In the genomic region with DNA sequence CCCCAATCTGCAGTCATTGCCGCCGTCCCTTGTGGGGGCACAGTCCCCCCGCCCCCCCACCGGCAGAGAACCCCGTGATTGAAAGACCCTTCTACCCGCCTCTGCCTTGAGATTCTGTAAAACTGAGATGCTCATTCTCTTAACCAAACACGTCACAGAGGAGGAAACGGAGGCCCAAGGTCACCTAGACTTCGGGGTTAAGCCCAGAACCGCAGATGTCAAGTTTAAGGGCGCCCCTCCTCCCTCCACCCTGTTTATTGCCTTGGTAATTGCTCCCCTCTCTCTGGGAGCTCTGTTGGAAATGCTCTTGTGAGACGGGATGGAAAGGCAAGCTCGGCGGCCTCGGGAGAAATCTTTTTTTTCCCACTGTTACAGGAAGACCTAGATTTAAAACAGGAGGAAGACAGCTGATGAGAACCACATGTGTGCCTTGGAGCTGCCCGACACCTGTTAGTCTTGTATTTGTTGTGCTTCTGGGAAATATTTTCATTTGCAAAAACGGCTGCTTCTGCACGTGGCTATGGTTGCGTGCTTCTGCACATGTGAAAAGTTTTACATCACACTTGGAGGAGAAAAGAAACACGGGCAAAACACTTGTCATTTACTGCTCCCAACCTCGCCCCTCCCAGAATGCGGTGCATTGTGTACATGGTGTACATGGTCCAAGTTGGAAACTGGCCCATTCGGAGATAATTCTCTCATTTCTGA, we compare ENCODE assay signal across 8 cellular contexts. TPM values are rescaled to one million over a fixed set of nuclear protein-coding genes. Genes with fewer than 3 reads are reported as not detected.
DNase-seq lines count a peak whose midpoint lies in the region; ATAC-seq and TF ChIP-seq lines count a peak whose summit lies in the region.

No MANE protein-coding gene starts in this region.

- H3K4me2 ChIP-seq in Loucy (ENCODE audit: low read depth, low read length, poor library complexity, severe bottlenecking), result peak overlapping the region; percentile 85

- peaks cover 39% of the 10 kb centered on the region for H3K79me2 ChIP-seq in Loucy (ENCODE audit: insufficient read depth, low read length)

- TF ChIP-seq CTCF in Loucy (conservative IDR thresholded peaks at IDR 0.05; ENCODE audit: low read length), result no peak
- TF ChIP-seq CTCF in prostate gland (IDR thresholded peaks at IDR 0.05), result no peak

- H3K27me3 Mint-ChIP-seq in activated CD8-positive, alpha-beta T cell treated with anti-CD3 and anti-CD28 coated beads, Interleukin-2, amount 10 ng/mL, durations not matched to agents 7 days and 5 days (ENCODE audit: low read depth), result no peaks in the 10 kb centered on the region

- H3K4me3 Mint-ChIP-seq in activated CD8-positive, alpha-beta T cell treated with anti-CD3 and anti-CD28 coated beads, Interleukin-2, amount 10 ng/mL, durations not matched to agents 7 days and 5 days, result peak overlapping the region; percentile 99

- H3K4me1 Mint-ChIP-seq in activated CD8-positive, alpha-beta T cell treated with anti-CD3 and anti-CD28 coated beads, Interleukin-2, amount 10 ng/mL, durations not matched to agents 7 days and 5 days (ENCODE audit: low read depth), result peaks cover 43% of the 10 kb centered on the region

- peak; percentile 9 for ATAC-seq in activated CD8-positive, alpha-beta T cell treated with anti-CD3 and anti-CD28 coated beads, Interleukin-2, amount 10 ng/mL, durations not matched to agents 7 days and 5 days

- peak overlapping the region; percentile 98 to 99 for H3K27ac ChIP-seq in prostate gland

- peak overlapping the region; percentile 100 for H3K27ac Mint-ChIP-seq in activated CD8-positive, alpha-beta T cell treated with anti-CD3 and anti-CD28 coated beads, Interleukin-2, amount 10 ng/mL, durations not matched to agents 7 days and 5 days

- intact Hi-C loops in prostate gland (cut with DNase I), result loop anchor here (5.0 kb wide), 1 partner anchor 57 kb away; a partner anchor contains a TSS

- peaks cover 20% of the 10 kb centered on the region; the same call in 1 of the 2 replicates for H3K36me3 ChIP-seq in Loucy (ENCODE audit: insufficient read depth, low read length)
- H3K36me3 ChIP-seq in prostate gland, result no peaks in the 10 kb centered on the region

- no peak for TF ChIP-seq POLR2A in prostate gland (IDR thresholded peaks at IDR 0.05)

- peaks cover 48% of the 10 kb centered on the region for H3K36me3 Mint-ChIP-seq in activated CD8-positive, alpha-beta T cell treated with anti-CD3 and anti-CD28 coated beads, Interleukin-2, amount 10 ng/mL, durations not matched to agents 7 days and 5 days (ENCODE audit: low read depth)

- DNase-seq in NCI-H2196 (lab: John Stamatoyannopoulos, UW; ENCODE audit: unreplicated experiment), result peak; percentile 20
- DNase-seq in NCI-H2196 treated with DMSO at 0.1 percent for 48 hours (lab: John Stamatoyannopoulos, UW; ENCODE audit: unreplicated experiment), result no peak
- DNase-seq in activated CD8-positive, alpha-beta T cell treated with anti-CD3 and anti-CD28 coated beads, Interleukin-2, amount 10 ng/mL, durations not matched to agents 7 days and 5 days, result peak; percentile 35
- peak; percentile 44 for DNase-seq in germinal center (ENCODE audit: low spot score)
- DNase-seq in prostate gland (ENCODE audit: low spot score), result no peak
- no peak for DNase-seq in T-helper 9 cell
- DNase-seq in UCSD-AML1 (lab: John Stamatoyannopoulos, UW; ENCODE audit: unreplicated experiment), result no peak

- peak overlapping the region; percentile 95 for H3K4me3 ChIP-seq in Loucy (ENCODE audit: low read length, poor library complexity, severe bottlenecking)
- peak overlapping the region; percentile 89 to 95 for H3K4me3 ChIP-seq in prostate gland

- H3K9me3 Mint-ChIP-seq in activated CD8-positive, alpha-beta T cell treated with anti-CD3 and anti-CD28 coated beads, Interleukin-2, amount 10 ng/mL, durations not matched to agents 7 days and 5 days (ENCODE audit: insufficient read depth), result no peaks in the 10 kb centered on the region

- peaks cover 6% of the 10 kb centered on the region; the same call in 1 of the 2 replicates for H3F3A ChIP-seq in Loucy (ENCODE audit: low read depth)

- CTCF ChIA-PET in activated CD8-positive, alpha-beta T cell treated with anti-CD3 and anti-CD28 coated beads, Interleukin-2, amount 10 ng/mL, durations not matched to agents 7 days and 5 days (lab: Charles Lee), result interaction anchor here (0.7 to 1.1 kb wide), 2 partner anchors 11 to 86 kb away, joined by 3 read pairs; no protein-coding TSS in a partner anchor

- WGBS in prostate gland, result 5% methylated on average over 23 of the region's 23 CpGs

- peak overlapping the region; percentile 97; the same call in 1 of the 2 replicates for H2AFZ ChIP-seq in Loucy (ENCODE audit: low read length)

- POLR2A ChIA-PET in activated CD8-positive, alpha-beta T cell treated with anti-CD3 and anti-CD28 coated beads, Interleukin-2, amount 10 ng/mL, durations not matched to agents 7 days and 5 days (lab: Charles Lee), result interaction anchor here (0.6 to 3.9 kb wide), 12 partner anchors 10 to 89 kb away, joined by 3 to 27 read pairs (median 6); a partner anchor contains a TSS

- no peaks in the 10 kb centered on the region for H3K9me2 ChIP-seq in Loucy (replicated peaks; ENCODE audit: low read depth, low read length)

- H4K20me1 ChIP-seq in Loucy (ENCODE audit: insufficient read depth, low read length, poor library complexity, severe bottlenecking), result peaks cover 33% of the 10 kb centered on the region

- peak overlapping the region; percentile 94 for H3K9ac ChIP-seq in Loucy (ENCODE audit: low read depth, low read length, poor library complexity, severe bottlenecking)

- H3K27me3 ChIP-seq in Loucy (ENCODE audit: insufficient read depth, low read length, poor library complexity, severe bottlenecking), result no peaks in the 10 kb centered on the region
- no peaks in the 10 kb centered on the region for H3K27me3 ChIP-seq in prostate gland (replicated peaks; ENCODE audit: insufficient read depth)

- no peaks in the 10 kb centered on the region for H3K9me3 ChIP-seq in Loucy (ENCODE audit: insufficient read depth, low read depth, low read length)
- H3K9me3 ChIP-seq in prostate gland, result no peaks in the 10 kb centered on the region

- peaks cover 33% of the 10 kb centered on the region for H3K4me1 ChIP-seq in Loucy (ENCODE audit: insufficient read depth, low read length, poor library complexity, severe bottlenecking)
- H3K4me1 ChIP-seq in prostate gland (replicated peaks), result peaks cover 8% of the 10 kb centered on the region

RNA-seq across cellular contexts. Expression of a gene that starts 1.1 kb away (rescaled TPM):
- 10 to 100 TPM; 17.2 to 17.4 TPM for total RNA-seq in activated CD8-positive, alpha-beta T cell treated with anti-CD3 and anti-CD28 coated beads, Interleukin-2, amount 10 ng/mL, durations not matched to agents 7 days and 5 days
- 10 to 100 TPM; 13.5 to 29.9 TPM for total RNA-seq in prostate gland

RNA-seq across cellular contexts. Expression of a gene that starts 30.8 kb away (rescaled TPM):
- total RNA-seq in activated CD8-positive, alpha-beta T cell treated with anti-CD3 and anti-CD28 coated beads, Interleukin-2, amount 10 ng/mL, durations not matched to agents 7 days and 5 days, result 10 to 100 TPM; 51.5 to 53.5 TPM
- total RNA-seq in prostate gland, result 100 to 1,000 TPM; 146 to 171 TPM

RNA-seq across cellular contexts. Expression of a gene that starts 31.8 kb away (rescaled TPM):
- total RNA-seq in activated CD8-positive, alpha-beta T cell treated with anti-CD3 and anti-CD28 coated beads, Interleukin-2, amount 10 ng/mL, durations not matched to agents 7 days and 5 days, result under 1 TPM; 0.60 to 0.87 TPM
- 10 to 100 TPM; 11.7 to 20.6 TPM for total RNA-seq in prostate gland

RNA-seq across cellular contexts. Expression of a gene that starts 56.9 kb away (rescaled TPM):
- 10 to 100 TPM; 55.6 to 61.9 TPM for total RNA-seq in activated CD8-positive, alpha-beta T cell treated with anti-CD3 and anti-CD28 coated beads, Interleukin-2, amount 10 ng/mL, durations not matched to agents 7 days and 5 days
- 10 to 100 TPM; 42.0 to 69.1 TPM for total RNA-seq in prostate gland

Comparison
In these comparisons a context has a peak if more than half of its experiments do, and no peak if none do; other contexts are left out.
1. DNase-seq: peak in NCI-H2196 (single experiment), activated CD8-positive, alpha-beta T cell treated with anti-CD3 and anti-CD28 coated beads, Interleukin-2, amount 10 ng/mL, durations not matched to agents 7 days and 5 days (single experiment) and germinal center (single experiment); none in NCI-H2196 treated with DMSO at 0.1 percent for 48 hours (single experiment), prostate gland (single experiment), T-helper 9 cell (single experiment) and UCSD-AML1 (single experiment).
2. RNA of a gene that starts 31.8 kb away (total RNA-seq): 11.7 to 20.6 TPM in prostate gland; 0.60 to 0.87 TPM in activated CD8-positive, alpha-beta T cell treated with anti-CD3 and anti-CD28 coated beads, Interleukin-2, amount 10 ng/mL, durations not matched to agents 7 days and 5 days; every median in the first group is over 4 times any median in the second.